In the genomic region with DNA sequence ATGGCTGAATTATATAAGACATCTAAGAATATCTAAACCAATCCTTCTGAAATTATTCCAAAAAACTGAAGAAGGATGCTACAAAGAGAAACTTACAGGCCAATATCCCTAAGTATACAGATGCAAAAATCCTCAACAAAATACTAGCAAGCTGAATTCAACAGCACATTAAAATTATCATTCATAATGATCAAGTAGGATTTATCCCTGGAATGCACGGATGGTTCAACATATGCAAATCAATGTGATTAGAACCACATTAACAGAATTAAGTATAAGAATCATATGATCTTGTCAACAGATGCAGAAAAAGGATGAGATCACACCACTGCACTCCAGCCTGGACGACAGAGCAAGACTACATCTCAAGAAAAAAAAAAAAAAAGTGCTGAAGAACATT, we compare ENCODE assay signal across 36 cellular contexts. TPM values are rescaled to one million over a fixed set of nuclear protein-coding genes. Genes with fewer than 3 reads are reported as not detected.
"Had no signal": no experiment of that assay in that cellular context is flagged by ENCODE, and none has a peak within 500 bp of the region (broad histone marks: within the 10 kb centered on the region; RNA-seq: fewer than 3 reads in every experiment).

No MANE protein-coding gene starts in this region.

- H3K4me1 Mint-ChIP-seq: activated B cell treated with CpG ODN at 0.5 μM for 24 hours; activated CD4-positive, alpha-beta memory T cell treated with anti-CD3 and anti-CD28 coated beads, Interleukin-2, amount 10 ng/mL, durations not matched to agents 7 days and 5 days; activated CD4-positive, alpha-beta T cell treated with anti-CD3 and anti-CD28 coated beads, Interleukin-2, amount 10 ng/mL, durations not matched to agents 7 days and 5 days; activated CD8-positive, alpha-beta memory T cell treated with anti-CD3 and anti-CD28 coated beads, Interleukin-2, amount 10 ng/mL, durations not matched to agents 7 days and 5 days; activated naive CD4-positive, alpha-beta T cell treated with anti-CD3 and anti-CD28 coated beads, Interleukin-2, amount 10 ng/mL, durations not matched to agents 7 days and 5 days; activated naive CD4-positive, alpha-beta T cell treated with anti-CD3 and anti-CD28 coated beads, Interleukin-2, amount 50 U/mL, for 24 hours; activated naive CD8-positive, alpha-beta T cell treated with anti-CD3 and anti-CD28 coated beads, Interleukin-2, amount 10 ng/mL, durations not matched to agents 7 days and 5 days; activated naive CD8-positive, alpha-beta T cell treated with anti-CD3 and anti-CD28 coated beads, Interleukin-2, amount 50 U/mL, for 24 hours; brain; central memory CD8-positive, alpha-beta T cell had no signal

- H3K36me3 ChIP-seq: ascending aorta, cardiac muscle cell had no signal

- H3K27ac Mint-ChIP-seq: activated B cell treated with CpG ODN at 0.5 μM for 24 hours; activated CD4-positive, alpha-beta memory T cell treated with anti-CD3 and anti-CD28 coated beads, Interleukin-2, amount 10 ng/mL, durations not matched to agents 7 days and 5 days; activated CD4-positive, alpha-beta T cell treated with anti-CD3 and anti-CD28 coated beads, Interleukin-2, amount 10 ng/mL, durations not matched to agents 7 days and 5 days; activated CD8-positive, alpha-beta memory T cell treated with anti-CD3 and anti-CD28 coated beads, Interleukin-2, amount 10 ng/mL, durations not matched to agents 7 days and 5 days; activated CD8-positive, alpha-beta T cell treated with anti-CD3 and anti-CD28 coated beads, Interleukin-2, amount 10 ng/mL, durations not matched to agents 7 days and 5 days; activated naive CD4-positive, alpha-beta T cell treated with anti-CD3 and anti-CD28 coated beads, Interleukin-2, amount 10 ng/mL, durations not matched to agents 7 days and 5 days; activated naive CD4-positive, alpha-beta T cell treated with anti-CD3 and anti-CD28 coated beads, Interleukin-2, amount 50 U/mL, for 24 hours; activated naive CD8-positive, alpha-beta T cell; activated naive CD8-positive, alpha-beta T cell treated with anti-CD3 and anti-CD28 coated beads, Interleukin-2, amount 10 ng/mL, durations not matched to agents 7 days and 5 days; activated naive CD8-positive, alpha-beta T cell treated with anti-CD3 and anti-CD28 coated beads, Interleukin-2, amount 50 U/mL, for 24 hours; activated T-cell treated with anti-CD3 and anti-CD28 coated beads, Interleukin-2, amount 50 U/mL, for 24 hours; activated T-helper 2 cell treated with anti-CD3 and anti-CD28 coated beads, Interferon-gamma antibody, Interleukin-2, Interleukin-4, amounts not matched to agents 10 μg/mL and 5 μg/mL and 100 μg/mL, durations not matched to agents 14 hours and 24 hours and 36 hours; brain; T-helper 1 cell treated with Interleukin-12 subunit alpha and Interleukin-12 subunit beta and Interleukin-4 antibody, amounts not matched to agents 30 μg/mL and 1 μg/mL, for 36 hours; T-helper 2 cell treated with Interferon-gamma antibody and Interleukin-4, amounts not matched to agents 5 μg/mL and 100 μg/mL, for 36 hours had no signal

- H3K36me3 Mint-ChIP-seq: activated naive CD8-positive, alpha-beta T cell treated with anti-CD3 and anti-CD28 coated beads, Interleukin-2, amount 10 ng/mL, durations not matched to agents 7 days and 5 days; brain had no signal

- H3K4me3 Mint-ChIP-seq: activated B cell treated with CpG ODN at 0.5 μM for 24 hours; activated CD4-positive, alpha-beta memory T cell treated with anti-CD3 and anti-CD28 coated beads, Interleukin-2, amount 10 ng/mL, durations not matched to agents 7 days and 5 days; activated CD4-positive, alpha-beta T cell treated with anti-CD3 and anti-CD28 coated beads, Interleukin-2, amount 10 ng/mL, durations not matched to agents 7 days and 5 days; activated CD8-positive, alpha-beta memory T cell treated with anti-CD3 and anti-CD28 coated beads, Interleukin-2, amount 10 ng/mL, durations not matched to agents 7 days and 5 days; activated CD8-positive, alpha-beta T cell treated with anti-CD3 and anti-CD28 coated beads, Interleukin-2, amount 10 ng/mL, durations not matched to agents 7 days and 5 days; activated naive CD4-positive, alpha-beta T cell treated with anti-CD3 and anti-CD28 coated beads, Interleukin-2, amount 10 ng/mL, durations not matched to agents 7 days and 5 days; activated naive CD4-positive, alpha-beta T cell treated with anti-CD3 and anti-CD28 coated beads, Interleukin-2, amount 50 U/mL, for 24 hours; activated naive CD8-positive, alpha-beta T cell; activated naive CD8-positive, alpha-beta T cell treated with anti-CD3 and anti-CD28 coated beads, Interleukin-2, amount 10 ng/mL, durations not matched to agents 7 days and 5 days; activated naive CD8-positive, alpha-beta T cell treated with anti-CD3 and anti-CD28 coated beads, Interleukin-2, amount 50 U/mL, for 24 hours; activated T-cell treated with anti-CD3 and anti-CD28 coated beads, Interleukin-2, amount 50 U/mL, for 24 hours; brain; central memory CD8-positive, alpha-beta T cell; T-helper 1 cell treated with Interleukin-12 subunit alpha and Interleukin-12 subunit beta and Interleukin-4 antibody, amounts not matched to agents 30 μg/mL and 1 μg/mL, for 36 hours; T-helper 2 cell treated with Interferon-gamma antibody and Interleukin-4, amounts not matched to agents 5 μg/mL and 100 μg/mL, for 36 hours had no signal

- H3K4me1 ChIP-seq: ascending aorta had no signal

- H3K27me3 Mint-ChIP-seq: activated B cell treated with CpG ODN at 0.5 μM for 24 hours; activated CD4-positive, alpha-beta memory T cell treated with anti-CD3 and anti-CD28 coated beads, Interleukin-2, amount 10 ng/mL, durations not matched to agents 7 days and 5 days; activated CD4-positive, alpha-beta T cell treated with anti-CD3 and anti-CD28 coated beads, Interleukin-2, amount 10 ng/mL, durations not matched to agents 7 days and 5 days; activated CD8-positive, alpha-beta memory T cell treated with anti-CD3 and anti-CD28 coated beads, Interleukin-2, amount 10 ng/mL, durations not matched to agents 7 days and 5 days; activated naive CD4-positive, alpha-beta T cell treated with anti-CD3 and anti-CD28 coated beads, Interleukin-2, amount 10 ng/mL, durations not matched to agents 7 days and 5 days; activated naive CD4-positive, alpha-beta T cell treated with anti-CD3 and anti-CD28 coated beads, Interleukin-2, amount 50 U/mL, for 24 hours; activated naive CD8-positive, alpha-beta T cell; activated naive CD8-positive, alpha-beta T cell treated with anti-CD3 and anti-CD28 coated beads, Interleukin-2, amount 10 ng/mL, durations not matched to agents 7 days and 5 days; activated naive CD8-positive, alpha-beta T cell treated with anti-CD3 and anti-CD28 coated beads, Interleukin-2, amount 50 U/mL, for 24 hours; activated T-cell treated with anti-CD3 and anti-CD28 coated beads, Interleukin-2, amount 50 U/mL, for 24 hours; central memory CD8-positive, alpha-beta T cell had no signal

- H3K4me3 ChIP-seq: ascending aorta, cardiac muscle cell had no signal

- DNase-seq: activated B cell treated with CpG ODN at 0.5 μM for 24 hours; activated CD4-positive, alpha-beta memory T cell treated with anti-CD3 and anti-CD28 coated beads, Interleukin-2, amount 10 ng/mL, durations not matched to agents 7 days and 5 days; activated CD4-positive, alpha-beta T cell treated with anti-CD3 and anti-CD28 coated beads for 48 hours; activated CD4-positive, alpha-beta T cell treated with anti-CD3 and anti-CD28 coated beads, Interleukin-2, amount 10 ng/mL, durations not matched to agents 7 days and 5 days; activated CD4-positive, alpha-beta T cell treated with anti-CD3 and anti-CD28 coated beads, Interleukin-2, amount 50 U/mL, for 48 hours; activated CD4-positive, CD25-positive, alpha-beta regulatory T cell treated with anti-CD3 and anti-CD28 coated beads, Interleukin-2, amount 50 U/mL, for 72 hours; activated CD8-positive, alpha-beta memory T cell treated with anti-CD3 and anti-CD28 coated beads for 24 hours; activated CD8-positive, alpha-beta memory T cell treated with anti-CD3 and anti-CD28 coated beads, Interleukin-2, amount 10 ng/mL, durations not matched to agents 7 days and 5 days; activated CD8-positive, alpha-beta memory T cell treated with anti-CD3 and anti-CD28 coated beads, Interleukin-2, amount 50 U/mL, for 48 hours; activated CD8-positive, alpha-beta T cell treated with anti-CD3 and anti-CD28 coated beads, Interleukin-2, amount 10 ng/mL, durations not matched to agents 7 days and 5 days; activated effector memory CD4-positive, alpha-beta T cell treated with Interleukin-2 at 50 U/mL for 16 hours; activated gamma-delta T cell; activated naive CD4-positive, alpha-beta T cell treated with anti-CD3 and anti-CD28 coated beads, Interleukin-2, amount 10 ng/mL, durations not matched to agents 7 days and 5 days; activated naive CD4-positive, alpha-beta T cell treated with Interleukin-2 at 50 U/mL for 16 hours; activated naive CD8-positive, alpha-beta T cell treated with anti-CD3 and anti-CD28 coated beads, Interleukin-2, amount 10 ng/mL, durations not matched to agents 7 days and 5 days; activated naive CD8-positive, alpha-beta T cell treated with anti-CD3 and anti-CD28 coated beads, Interleukin-2, amount 50 U/mL, for 24 hours; activated T-cell treated with anti-CD3 and anti-CD28 coated beads, Interleukin-2, amount 50 U/mL, for 24 hours; activated T-cell treated with anti-CD3 and anti-CD28 coated beads, Interleukin-2, amount 50 U/mL, for 48 hours; amygdala; anterior cingulate cortex; caudate nucleus; cerebellar nuclear complex; T-helper 1 cell; T-helper 2 cell; T-helper 9 cell had no signal

- H3K27ac ChIP-seq: ascending aorta, cardiac muscle cell, VCaP had no signal

- H3K27me3 ChIP-seq: ascending aorta, cardiac muscle cell had no signal

RNA-seq across cellular contexts. Expression of gene ZNF560, which starts 13.3 kb away (rescaled TPM):
- total RNA-seq: activated B cell treated with CpG ODN at 0.5 μM for 24 hours; activated CD4-positive, alpha-beta memory T cell treated with anti-CD3 and anti-CD28 coated beads, Interleukin-2, amount 10 ng/mL, durations not matched to agents 7 days and 5 days; activated CD8-positive, alpha-beta memory T cell treated with anti-CD3 and anti-CD28 coated beads, Interleukin-2, amount 10 ng/mL, durations not matched to agents 7 days and 5 days; activated T-helper 2 cell treated with anti-CD3 and anti-CD28 coated beads, Interferon-gamma antibody, Interleukin-2, Interleukin-4, amounts not matched to agents 10 μg/mL and 5 μg/mL and 100 μg/mL, durations not matched to agents 14 hours and 24 hours and 36 hours; ascending aorta; chondrocyte had no signal
